In the genomic region with DNA sequence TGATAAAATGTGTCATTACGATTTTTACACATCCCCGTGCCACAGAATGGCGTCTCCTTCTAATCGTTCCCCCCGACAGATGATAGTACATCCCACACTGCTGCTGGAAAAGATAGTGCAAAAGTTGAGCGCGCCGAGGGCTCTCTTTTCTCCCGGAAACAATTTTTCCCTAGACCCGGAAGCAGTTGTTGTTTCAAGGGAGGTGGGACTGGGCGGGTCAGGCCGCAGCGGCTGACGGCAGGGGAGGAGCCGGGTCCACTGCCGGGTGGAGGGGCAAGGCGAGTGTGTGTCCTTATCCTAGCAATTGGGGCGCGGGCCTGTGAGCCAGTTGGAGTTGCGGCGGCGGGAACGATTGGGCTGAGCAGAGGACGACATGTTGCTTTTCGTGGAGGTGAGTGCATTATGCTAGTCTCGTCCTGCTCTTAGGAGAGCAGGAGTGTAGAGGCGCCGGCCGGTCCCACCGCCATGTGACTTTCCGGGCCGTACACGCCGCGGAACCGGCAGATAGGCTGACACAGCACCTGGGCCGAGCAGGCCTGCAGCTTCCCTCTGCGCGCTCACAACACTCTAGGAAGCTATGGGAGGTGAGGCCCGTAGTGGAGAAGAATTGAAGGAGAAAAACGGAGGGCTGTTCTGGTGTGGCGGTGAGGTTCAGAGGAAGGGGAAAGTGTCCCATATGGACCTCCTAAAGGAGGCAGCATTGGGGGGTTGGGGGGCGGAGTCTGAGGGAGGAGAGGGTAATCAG, we compare ENCODE assay signal across 1 cellular context.
TF ChIP-seq lines count a peak whose summit lies in the region.

LARP4 (plus strand) TSS at position 248 of the 745 bp plus-strand sequence; CDS start at position 374, 126 bp downstream.

TF ChIP-seq in A549, 52 proteins besides CTCF, POLR2A, EP300 and RAD21 (continued from another document):
- TF ChIP-seq, protein P1, sequence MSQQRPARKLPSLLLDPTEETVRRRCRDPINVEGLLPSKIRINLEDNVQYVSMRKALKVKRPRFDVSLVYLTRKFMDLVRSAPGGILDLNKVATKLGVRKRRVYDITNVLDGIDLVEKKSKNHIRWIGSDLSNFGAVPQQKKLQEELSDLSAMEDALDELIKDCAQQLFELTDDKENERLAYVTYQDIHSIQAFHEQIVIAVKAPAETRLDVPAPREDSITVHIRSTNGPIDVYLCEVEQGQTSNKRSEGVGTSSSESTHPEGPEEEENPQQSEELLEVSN (IDR thresholded peaks at IDR 0.05; ENCODE audit: borderline replicate concordance, low read depth): peak; percentile 37; the same call in 1 of the 2 replicates
- TF ChIP-seq BCL3 (IDR thresholded peaks at IDR 0.05) (peak; percentile 86; the same call in 1 of the 3 replicates), SMC3 (IDR thresholded peaks at IDR 0.05) (no peak), TP53 (CRISPR knock-in tag; IDR thresholded peaks at IDR 0.05) (no peak; the same call in 1 of the 2 replicates), FOSL2 (IDR thresholded peaks at IDR 0.05) (no peak), FOSL2 (CRISPR knock-in tag; IDR thresholded peaks at IDR 0.05) (peak; percentile 4; the same call in 1 of the 2 replicates)
TF ChIP-seq in A549: peak in this region for 14.
